Comparison of ENCODE assay signal across 18 cellular contexts in the genomic region with DNA sequence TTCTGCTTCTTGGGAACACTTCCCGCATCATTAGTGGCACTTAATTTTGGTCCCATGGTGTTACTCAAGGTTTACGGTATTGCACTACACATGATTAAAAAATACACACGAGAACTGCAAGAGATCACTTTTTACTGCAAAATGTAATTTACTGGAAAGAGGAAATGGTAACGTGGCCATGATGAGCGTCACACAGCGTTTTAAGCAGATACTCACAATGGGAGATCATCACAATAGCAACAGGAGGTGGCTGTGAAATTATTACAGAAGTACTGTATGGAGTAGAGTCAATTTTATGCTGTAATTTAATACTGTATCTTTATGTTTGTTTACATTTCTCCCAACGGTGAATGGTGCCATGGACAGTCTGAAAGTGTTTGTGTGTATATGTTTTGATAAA.
DNase-seq lines count a peak whose midpoint lies in the region; ATAC-seq and TF ChIP-seq lines count a peak whose summit lies in the region.
"Had no signal": no experiment of that assay in that cellular context is flagged by ENCODE, and none has a peak within 500 bp of the region (broad histone marks: within the 10 kb centered on the region; RNA-seq: fewer than 3 reads in every experiment).

No MANE protein-coding gene starts in this region.

- CTCF ChIA-PET in HEK293T (lab: Yijun Ruan, JAX) = no interaction called here

- POLR2A ChIA-PET in HEK293T (lab: Yijun Ruan, JAX) = no interaction called here

- ATAC-seq in GM18858 (IDR thresholded peaks at IDR 0.05; ENCODE audit: unreplicated experiment) (no peak), GM19467 (IDR thresholded peaks at IDR 0.05; ENCODE audit: unreplicated experiment) (no peak)
- ATAC-seq: Panc1, Right ventricle myocardium inferior, T-cell had no signal

- DNase-seq in DMS53 (lab: John Stamatoyannopoulos, UW) (peak; percentile 19), DMS53 treated with DMSO at 0.1 percent for 48 hours (lab: John Stamatoyannopoulos, UW; ENCODE audit: unreplicated experiment) (no peak), HEK293T (ENCODE audit: extremely low spot score) (peak; percentile 9), NCI-H146 treated with DMSO at 0.1 percent for 48 hours (lab: John Stamatoyannopoulos, UW; ENCODE audit: unreplicated experiment) (peak; percentile 45), NCI-H748 (lab: John Stamatoyannopoulos, UW; ENCODE audit: unreplicated experiment) (peak; percentile 94), hepatic stellate cell (ENCODE audit: low spot score) (no peak)
- DNase-seq: BE2C; CD4-positive, alpha-beta T cell; GF-D8; NCI-H187; NCI-H226; NCI-H82; T-cell; T-helper 9 cell had no signal

TF ChIP-seq in HEK293T, 16 proteins besides CTCF, POLR2A, EP300 and RAD21:
- TF ChIP-seq SP1 (IDR thresholded peaks at IDR 0.05) (no peak), CTBP1 (IDR thresholded peaks at IDR 0.05; ENCODE audit: borderline replicate concordance) (peak; percentile 63; the same call in 1 of the 2 replicates), ELF4 (IDR thresholded peaks at IDR 0.05) (no peak), NFRKB (IDR thresholded peaks at IDR 0.05) (no peak), L3MBTL2 (conservative IDR thresholded peaks at IDR 0.05) (no peak), FOXM1 (IDR thresholded peaks at IDR 0.05; ENCODE audit: borderline replicate concordance) (no peak)
- TF ChIP-seq, protein P1, sequence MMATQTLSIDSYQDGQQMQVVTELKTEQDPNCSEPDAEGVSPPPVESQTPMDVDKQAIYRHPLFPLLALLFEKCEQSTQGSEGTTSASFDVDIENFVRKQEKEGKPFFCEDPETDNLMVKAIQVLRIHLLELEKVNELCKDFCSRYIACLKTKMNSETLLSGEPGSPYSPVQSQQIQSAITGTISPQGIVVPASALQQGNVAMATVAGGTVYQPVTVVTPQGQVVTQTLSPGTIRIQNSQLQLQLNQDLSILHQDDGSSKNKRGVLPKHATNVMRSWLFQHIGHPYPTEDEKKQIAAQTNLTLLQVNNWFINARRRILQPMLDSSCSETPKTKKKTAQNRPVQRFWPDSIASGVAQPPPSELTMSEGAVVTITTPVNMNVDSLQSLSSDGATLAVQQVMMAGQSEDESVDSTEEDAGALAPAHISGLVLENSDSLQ (IDR thresholded peaks at IDR 0.05) = peak; percentile 60; the same call in 1 of the 2 replicates

Comparison
In these comparisons a context has a peak if more than half of its experiments do, and no peak if none do; other contexts are left out.
1. DNase-seq: peak in DMS53 (single experiment), HEK293T (single experiment), NCI-H146 treated with DMSO at 0.1 percent for 48 hours (single experiment) and NCI-H748 (single experiment); none in DMS53 treated with DMSO at 0.1 percent for 48 hours (single experiment) and hepatic stellate cell (single experiment).